ENCODE assay signal across 3 cellular contexts in the genomic region with DNA sequence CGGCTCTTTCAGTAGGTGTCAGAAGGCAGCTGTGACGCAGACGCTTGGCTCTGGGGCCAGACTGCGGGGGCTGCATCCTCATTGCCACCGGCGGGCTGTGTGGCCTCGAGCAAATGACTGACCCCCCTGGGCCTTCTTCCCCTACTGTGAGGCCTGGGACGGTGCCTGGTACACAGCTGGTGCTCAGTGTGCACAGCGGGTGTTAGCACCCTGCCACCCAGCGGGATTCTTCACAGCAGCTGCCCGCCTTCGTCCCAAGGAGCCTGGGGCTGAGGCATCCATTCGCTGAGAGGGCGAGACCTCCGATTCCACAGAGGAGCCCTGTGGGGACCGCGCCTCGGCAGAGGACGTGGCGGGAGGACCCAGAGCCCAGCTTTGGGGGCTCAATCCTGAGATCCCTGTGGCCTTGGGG.
TF ChIP-seq lines count a peak whose summit lies in the region.

No MANE protein-coding gene starts in this region.

TF ChIP-seq in A549, 52 proteins besides CTCF, POLR2A, EP300 and RAD21:
- TF ChIP-seq, protein P1, sequence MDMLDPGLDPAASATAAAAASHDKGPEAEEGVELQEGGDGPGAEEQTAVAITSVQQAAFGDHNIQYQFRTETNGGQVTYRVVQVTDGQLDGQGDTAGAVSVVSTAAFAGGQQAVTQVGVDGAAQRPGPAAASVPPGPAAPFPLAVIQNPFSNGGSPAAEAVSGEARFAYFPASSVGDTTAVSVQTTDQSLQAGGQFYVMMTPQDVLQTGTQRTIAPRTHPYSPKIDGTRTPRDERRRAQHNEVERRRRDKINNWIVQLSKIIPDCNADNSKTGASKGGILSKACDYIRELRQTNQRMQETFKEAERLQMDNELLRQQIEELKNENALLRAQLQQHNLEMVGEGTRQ (IDR thresholded peaks at IDR 0.05): no peak
- TF ChIP-seq KDM1A (IDR thresholded peaks at IDR 0.05; ENCODE audit: low read depth) (no peak), MAFK (IDR thresholded peaks at IDR 0.05; ENCODE audit: partially characterized antibody) (no peak), NR3C1 (IDR thresholded peaks at IDR 0.05) (no peak), CHD2 (IDR thresholded peaks at IDR 0.05; ENCODE audit: low read length, partially characterized antibody) (no peak), POLR2AphosphoS2 (conservative IDR thresholded peaks at IDR 0.05; ENCODE audit: low read length) (no peak), BHLHE40 (IDR thresholded peaks at IDR 0.05; ENCODE audit: low read depth, low read length) (no peak), FOSB (CRISPR knock-in tag; IDR thresholded peaks at IDR 0.05) (no peak)
- TF ChIP-seq, protein P2, sequence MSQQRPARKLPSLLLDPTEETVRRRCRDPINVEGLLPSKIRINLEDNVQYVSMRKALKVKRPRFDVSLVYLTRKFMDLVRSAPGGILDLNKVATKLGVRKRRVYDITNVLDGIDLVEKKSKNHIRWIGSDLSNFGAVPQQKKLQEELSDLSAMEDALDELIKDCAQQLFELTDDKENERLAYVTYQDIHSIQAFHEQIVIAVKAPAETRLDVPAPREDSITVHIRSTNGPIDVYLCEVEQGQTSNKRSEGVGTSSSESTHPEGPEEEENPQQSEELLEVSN (IDR thresholded peaks at IDR 0.05; ENCODE audit: borderline replicate concordance, low read depth): no peak
TF ChIP-seq in A549: peak in this region for 0.

TF ChIP-seq in IMR-90, 13 proteins besides CTCF, POLR2A, EP300 and RAD21:
- TF ChIP-seq CEBPB (IDR thresholded peaks at IDR 0.05; ENCODE audit: low read depth, low read length): no peak
- no peak for TF ChIP-seq CHD1 (IDR thresholded peaks at IDR 0.05; ENCODE audit: low read depth, low read length)
- no peak for TF ChIP-seq BHLHE40 (IDR thresholded peaks at IDR 0.05; ENCODE audit: low read depth, low read length)
- no peak for TF ChIP-seq RCOR1 (IDR thresholded peaks at IDR 0.05; ENCODE audit: insufficient replicate concordance, low read length)
- TF ChIP-seq, protein P1 (IDR thresholded peaks at IDR 0.05; ENCODE audit: low read depth, low read length): no peak
- TF ChIP-seq, protein P3, sequence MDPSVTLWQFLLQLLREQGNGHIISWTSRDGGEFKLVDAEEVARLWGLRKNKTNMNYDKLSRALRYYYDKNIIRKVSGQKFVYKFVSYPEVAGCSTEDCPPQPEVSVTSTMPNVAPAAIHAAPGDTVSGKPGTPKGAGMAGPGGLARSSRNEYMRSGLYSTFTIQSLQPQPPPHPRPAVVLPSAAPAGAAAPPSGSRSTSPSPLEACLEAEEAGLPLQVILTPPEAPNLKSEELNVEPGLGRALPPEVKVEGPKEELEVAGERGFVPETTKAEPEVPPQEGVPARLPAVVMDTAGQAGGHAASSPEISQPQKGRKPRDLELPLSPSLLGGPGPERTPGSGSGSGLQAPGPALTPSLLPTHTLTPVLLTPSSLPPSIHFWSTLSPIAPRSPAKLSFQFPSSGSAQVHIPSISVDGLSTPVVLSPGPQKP (IDR thresholded peaks at IDR 0.05; ENCODE audit: borderline replicate concordance, low read depth, low read length): no peak
- TF ChIP-seq SMC3 (IDR thresholded peaks at IDR 0.05; ENCODE audit: low read depth, low read length): no peak
- TF ChIP-seq FOS (IDR thresholded peaks at IDR 0.05; ENCODE audit: low read depth, low read length): no peak
- no peak for TF ChIP-seq RFX5 (IDR thresholded peaks at IDR 0.05; ENCODE audit: low read depth, low read length)
- TF ChIP-seq MAZ (IDR thresholded peaks at IDR 0.05; ENCODE audit: borderline replicate concordance, low read depth, low read length): no peak
- no peak for TF ChIP-seq MXI1 (IDR thresholded peaks at IDR 0.05; ENCODE audit: borderline replicate concordance, low read depth, low read length)
- TF ChIP-seq MAFK (IDR thresholded peaks at IDR 0.05; ENCODE audit: low read depth, low read length): no peak
- TF ChIP-seq NFE2L2 (IDR thresholded peaks at IDR 0.05; ENCODE audit: low read depth, low read length): no peak

TF ChIP-seq in WTC11, 78 proteins besides CTCF, POLR2A, EP300 and RAD21:
- TF ChIP-seq ZNF317 (CRISPR knock-in tag; IDR thresholded peaks at IDR 0.05; ENCODE audit: borderline replicate concordance, low read depth) (no peak), MXD4 (CRISPR knock-in tag; IDR thresholded peaks at IDR 0.05; ENCODE audit: borderline replicate concordance) (no peak), ZNF416 (CRISPR knock-in tag; IDR thresholded peaks at IDR 0.05) (no peak), GTF2I (CRISPR knock-in tag; conservative IDR thresholded peaks at IDR 0.05) (no peak), ZNF232 (CRISPR knock-in tag; IDR thresholded peaks at IDR 0.05) (no peak), ZNF423 (CRISPR knock-in tag; IDR thresholded peaks at IDR 0.05) (no peak), JUN (CRISPR knock-in tag; IDR thresholded peaks at IDR 0.05) (no peak), TCF7 (CRISPR knock-in tag; IDR thresholded peaks at IDR 0.05; ENCODE audit: low read depth) (no peak), TEAD1 (CRISPR knock-in tag; IDR thresholded peaks at IDR 0.05) (no peak), NR1H2 (CRISPR knock-in tag; IDR thresholded peaks at IDR 0.05) (no peak)
- TF ChIP-seq, protein P4, sequence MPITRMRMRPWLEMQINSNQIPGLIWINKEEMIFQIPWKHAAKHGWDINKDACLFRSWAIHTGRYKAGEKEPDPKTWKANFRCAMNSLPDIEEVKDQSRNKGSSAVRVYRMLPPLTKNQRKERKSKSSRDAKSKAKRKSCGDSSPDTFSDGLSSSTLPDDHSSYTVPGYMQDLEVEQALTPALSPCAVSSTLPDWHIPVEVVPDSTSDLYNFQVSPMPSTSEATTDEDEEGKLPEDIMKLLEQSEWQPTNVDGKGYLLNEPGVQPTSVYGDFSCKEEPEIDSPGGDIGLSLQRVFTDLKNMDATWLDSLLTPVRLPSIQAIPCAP (CRISPR knock-in tag; IDR thresholded peaks at IDR 0.05): no peak
- TF ChIP-seq, protein P5, sequence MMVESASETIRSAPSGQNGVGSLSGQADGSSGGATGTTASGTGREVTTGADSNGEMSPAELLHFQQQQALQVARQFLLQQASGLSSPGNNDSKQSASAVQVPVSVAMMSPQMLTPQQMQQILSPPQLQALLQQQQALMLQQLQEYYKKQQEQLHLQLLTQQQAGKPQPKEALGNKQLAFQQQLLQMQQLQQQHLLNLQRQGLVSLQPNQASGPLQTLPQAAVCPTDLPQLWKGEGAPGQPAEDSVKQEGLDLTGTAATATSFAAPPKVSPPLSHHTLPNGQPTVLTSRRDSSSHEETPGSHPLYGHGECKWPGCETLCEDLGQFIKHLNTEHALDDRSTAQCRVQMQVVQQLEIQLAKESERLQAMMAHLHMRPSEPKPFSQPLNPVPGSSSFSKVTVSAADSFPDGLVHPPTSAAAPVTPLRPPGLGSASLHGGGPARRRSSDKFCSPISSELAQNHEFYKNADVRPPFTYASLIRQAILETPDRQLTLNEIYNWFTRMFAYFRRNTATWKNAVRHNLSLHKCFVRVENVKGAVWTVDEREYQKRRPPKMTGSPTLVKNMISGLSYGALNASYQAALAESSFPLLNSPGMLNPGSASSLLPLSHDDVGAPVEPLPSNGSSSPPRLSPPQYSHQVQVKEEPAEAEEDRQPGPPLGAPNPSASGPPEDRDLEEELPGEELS (CRISPR knock-in tag; IDR thresholded peaks at IDR 0.05): no peak
